In the genomic region with DNA sequence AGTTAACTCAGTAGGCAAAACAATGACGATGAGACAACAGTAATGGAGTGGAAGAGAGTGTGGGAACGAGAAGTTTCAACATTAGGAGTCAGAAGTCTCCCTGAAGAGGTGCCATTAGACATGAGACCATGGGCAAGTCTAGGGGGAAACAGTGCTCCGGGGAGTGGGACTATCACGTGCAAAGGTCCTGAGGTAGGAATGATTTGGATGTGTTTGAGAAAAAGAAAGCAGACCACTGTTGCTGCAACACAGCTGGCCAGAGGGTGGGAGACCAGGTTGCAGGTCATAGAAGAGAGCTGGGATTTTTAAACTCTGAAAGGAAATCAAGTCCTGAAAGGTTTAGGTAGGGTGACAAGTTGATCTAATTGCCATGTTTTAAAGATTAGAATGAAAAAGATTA, we compare ENCODE assay signal across 15 cellular contexts.
"Had no signal": no experiment of that assay in that cellular context is flagged by ENCODE, and none has a peak within 500 bp of the region (broad histone marks: within the 10 kb centered on the region; RNA-seq: fewer than 3 reads in every experiment).

No MANE protein-coding gene starts in this region.

- H3K9me3 ChIP-seq: body of pancreas, esophagus muscularis mucosa, testis had no signal

- H3K4me1 ChIP-seq: testis had no signal

- H3K4me3 Mint-ChIP-seq: activated CD4-positive, alpha-beta T cell treated with anti-CD3 and anti-CD28 coated beads, Interleukin-2, amount 10 ng/mL, durations not matched to agents 7 days and 5 days had no signal

- DNase-seq: activated CD4-positive, alpha-beta T cell treated with anti-CD3 and anti-CD28 coated beads, Interleukin-2, amount 10 ng/mL, durations not matched to agents 7 days and 5 days; activated CD8-positive, alpha-beta memory T cell treated with anti-CD3 and anti-CD28 coated beads for 24 hours; activated naive CD4-positive, alpha-beta T cell treated with anti-CD3 and anti-CD28 coated beads, Interleukin-2, amount 50 U/mL, for 16 hours; activated T-cell treated with anti-CD3 and anti-CD28 coated beads for 4 hours; immature natural killer cell; left cardiac atrium; naive thymus-derived CD8-positive, alpha-beta T cell; stimulated activated CD4-positive, alpha-beta T cell treated with anti-CD3 and anti-CD28 coated beads, Interleukin-4, amount 100 ng/mL, for 1 hour; stimulated activated CD8-positive, alpha-beta memory T cell treated with anti-CD3 and anti-CD28 coated beads, Interleukin-4, amount 100 ng/mL, for 48 hours; T-helper 1 cell; testis had no signal

- H3K27ac ChIP-seq: esophagus muscularis mucosa, testis had no signal

- H3K36me3 ChIP-seq: esophagus muscularis mucosa had no signal

- H3K27ac Mint-ChIP-seq: activated CD4-positive, alpha-beta T cell treated with anti-CD3 and anti-CD28 coated beads, Interleukin-2, amount 10 ng/mL, durations not matched to agents 7 days and 5 days; immature natural killer cell; naive thymus-derived CD8-positive, alpha-beta T cell; stimulated activated naive CD8-positive, alpha-beta T cell treated with anti-CD3 and anti-CD28 coated beads, Interleukin-15, Interleukin-2, amounts not matched to agents 100 ng/mL and 50 ng/mL, for 24 hours had no signal

- H3K4me3 ChIP-seq: body of pancreas, lung, testis had no signal

- H3K9me3 Mint-ChIP-seq: activated CD4-positive, alpha-beta T cell treated with anti-CD3 and anti-CD28 coated beads, Interleukin-2, amount 10 ng/mL, durations not matched to agents 7 days and 5 days had no signal
